1 cellular context compared by ENCODE assay signal in genomic region chr17:18318122-18318521, GRCh38.
TF ChIP-seq lines count a peak whose summit lies in the region.

No MANE protein-coding gene starts in this region.

TF ChIP-seq in IMR-90, 13 proteins besides CTCF, POLR2A, EP300 and RAD21:
- TF ChIP-seq RFX5 (IDR thresholded peaks at IDR 0.05; ENCODE audit: low read depth, low read length) (no peak), MAZ (IDR thresholded peaks at IDR 0.05; ENCODE audit: borderline replicate concordance, low read depth, low read length) (no peak), MAFK (IDR thresholded peaks at IDR 0.05; ENCODE audit: low read depth, low read length) (peak; percentile 30; the same call in 1 of the 2 replicates), BHLHE40 (IDR thresholded peaks at IDR 0.05; ENCODE audit: low read depth, low read length) (no peak)
